Comparison of ENCODE assay signal across 8 cellular contexts in genomic region chr14:50335389-50335788, GRCh38. TPM values are rescaled to one million over a fixed set of nuclear protein-coding genes. Genes with fewer than 3 reads are reported as not detected.
DNase-seq lines count a peak whose midpoint lies in the region; ATAC-seq and TF ChIP-seq lines count a peak whose summit lies in the region.

No MANE protein-coding gene starts in this region.

- peak overlapping the region; percentile 62 for H3K27ac Mint-ChIP-seq in activated naive CD8-positive, alpha-beta T cell
- no peak overlapping the region for H3K27ac Mint-ChIP-seq in activated naive CD8-positive, alpha-beta T cell treated with anti-CD3 and anti-CD28 coated beads for 36 hours
- H3K27ac Mint-ChIP-seq in WTC11 = peak overlapping the region; percentile 91

- no peak overlapping the region for H3K14ac ChIP-seq in trophoblast cell (ENCODE audit: low read length)

- H3K4me1 Mint-ChIP-seq in activated naive CD8-positive, alpha-beta T cell (ENCODE audit: low read depth) = peaks cover 14% of the 10 kb centered on the region
- H3K4me1 Mint-ChIP-seq in activated naive CD8-positive, alpha-beta T cell treated with anti-CD3 and anti-CD28 coated beads for 36 hours = peaks cover 12% of the 10 kb centered on the region
- H3K4me1 Mint-ChIP-seq in WTC11 = peaks cover 29% of the 10 kb centered on the region

- intact Hi-C loops in left ventricle myocardium superior (cut with micrococcal nuclease) = loop anchor here (10.0 kb wide), 1 partner anchor 59 kb away; the partner anchor contains the start of gene CDKL1

- H3K4me1 ChIP-seq in trophoblast cell (ENCODE audit: control insufficient read depth in 1 of 2, insufficient read depth in 2 of 2, low read length in 2 of 2) = peaks cover 4 to 17% of the 10 kb centered on the region in 2 experiments

- H3K79me2 ChIP-seq in trophoblast cell (ENCODE audit: control insufficient read depth, insufficient read depth, low read length, poor library complexity) = no peaks in the 10 kb centered on the region

- peaks cover 4% of the 10 kb centered on the region for H3K36me3 Mint-ChIP-seq in activated naive CD8-positive, alpha-beta T cell
- no peaks in the 10 kb centered on the region for H3K36me3 Mint-ChIP-seq in activated naive CD8-positive, alpha-beta T cell treated with anti-CD3 and anti-CD28 coated beads for 36 hours
- no peaks in the 10 kb centered on the region; the same call in 1 of the 2 replicates for H3K36me3 Mint-ChIP-seq in WTC11

- POLR2A ChIA-PET in WTC11 (lab: Charles Lee) = interaction anchor here (0.6 to 0.7 kb wide), 3 partner anchors 8 to 417 kb away, joined by 3 read pairs; no protein-coding TSS in a partner anchor

- no peak overlapping the region for H2BK12ac ChIP-seq in trophoblast cell (ENCODE audit: low read length)

- H3K4me2 ChIP-seq in trophoblast cell (ENCODE audit: low read length) = no peak overlapping the region

- peak overlapping the region; percentile 52 for H4K8ac ChIP-seq in trophoblast cell (ENCODE audit: low read depth, low read length)

- no peaks in the 10 kb centered on the region for H3K9me3 ChIP-seq in trophoblast cell (ENCODE audit: insufficient read depth, low read depth, low read length)

- H2AK5ac ChIP-seq in trophoblast cell (ENCODE audit: low read length) = no peak overlapping the region

- no peak overlapping the region for H3K23ac ChIP-seq in trophoblast cell (ENCODE audit: low read length)

- H3K9ac ChIP-seq in trophoblast cell (ENCODE audit: low read length) = no peak overlapping the region

- no peak overlapping the region for H3K18ac ChIP-seq in trophoblast cell (ENCODE audit: low read length)

- no peak overlapping the region for H3K4me3 ChIP-seq in trophoblast cell (ENCODE audit: low read depth, low read length)

- no peak overlapping the region for H3K4ac ChIP-seq in trophoblast cell (ENCODE audit: low read depth, low read length)

- CTCF ChIA-PET in WTC11 (lab: Charles Lee) = interaction anchor here (0.6 to 4.0 kb wide), 7 partner anchors 14 to 574 kb away, joined by 3 to 24 read pairs (median 3); partner anchors contain the start of gene ATL1

- H2BK120ac ChIP-seq in trophoblast cell (ENCODE audit: insufficient read depth, low read length, poor library complexity) = no peak overlapping the region

- H3K79me1 ChIP-seq in trophoblast cell (ENCODE audit: low read length) = peaks cover 5% of the 10 kb centered on the region

- H3K27me3 Mint-ChIP-seq in activated naive CD8-positive, alpha-beta T cell = no peaks in the 10 kb centered on the region
- H3K27me3 Mint-ChIP-seq in activated naive CD8-positive, alpha-beta T cell treated with anti-CD3 and anti-CD28 coated beads for 36 hours = no peaks in the 10 kb centered on the region
- H3K27me3 Mint-ChIP-seq in WTC11 (ENCODE audit: low read depth) = no peaks in the 10 kb centered on the region

- no CpG with 5 or more reads among the region's 7 CpGs for WGBS in trophoblast cell (ENCODE audit: extremely low coverage, insufficient coverage, insufficient read length)

- H2BK5ac ChIP-seq in trophoblast cell (ENCODE audit: low read depth, low read length, poor library complexity) = peak overlapping the region; percentile 19

- peaks cover 0 to 1% of the 10 kb centered on the region in 2 experiments for H3K36me3 ChIP-seq in trophoblast cell (ENCODE audit: control insufficient read depth in 1 of 2, insufficient read depth in 2 of 2, low read length in 2 of 2)

- H2AFZ ChIP-seq in trophoblast cell (ENCODE audit: insufficient read depth, low read length, poor library complexity) = no peak overlapping the region

- H3K27me3 ChIP-seq in trophoblast cell (ENCODE audit: insufficient read depth, low read length) = no peaks in the 10 kb centered on the region

- H4K12ac ChIP-seq in trophoblast cell (ENCODE audit: low read depth, low read length) = no peak overlapping the region

- no peaks in the 10 kb centered on the region for H3K9me3 Mint-ChIP-seq in activated naive CD8-positive, alpha-beta T cell (ENCODE audit: low read depth)
- no peaks in the 10 kb centered on the region for H3K9me3 Mint-ChIP-seq in activated naive CD8-positive, alpha-beta T cell treated with anti-CD3 and anti-CD28 coated beads for 36 hours
- no peaks in the 10 kb centered on the region for H3K9me3 Mint-ChIP-seq in WTC11

- peak overlapping the region; percentile 28 for H3K27ac ChIP-seq in trophoblast cell (ENCODE audit: low read depth, low read length)

- no peak overlapping the region for H4K91ac ChIP-seq in trophoblast cell (ENCODE audit: low read depth, low read length)

- peak overlapping the region; percentile 54 for H3K4me3 Mint-ChIP-seq in activated naive CD8-positive, alpha-beta T cell
- no peak overlapping the region for H3K4me3 Mint-ChIP-seq in activated naive CD8-positive, alpha-beta T cell treated with anti-CD3 and anti-CD28 coated beads for 36 hours
- no peak overlapping the region for H3K4me3 Mint-ChIP-seq in WTC11

- no peak for TF ChIP-seq CTCF in WTC11 (IDR thresholded peaks at IDR 0.05)

- peak; percentile 89 for ATAC-seq in WTC11
- ATAC-seq in left ventricle myocardium superior = peak; percentile 47
- ATAC-seq in HG03159 (IDR thresholded peaks at IDR 0.05; ENCODE audit: unreplicated experiment) = no peak
- ATAC-seq in HG02759 (IDR thresholded peaks at IDR 0.05; ENCODE audit: unreplicated experiment) = no peak

- no peak for DNase-seq in activated naive CD8-positive, alpha-beta T cell treated with anti-CD3 and anti-CD28 coated beads for 36 hours
- DNase-seq in WTC11 (ENCODE audit: low spot score) (peak; percentile 33), left ventricle myocardium superior (peak; percentile 38), trophoblast cell (peak; percentile 9 to 74), AML-193 (lab: John Stamatoyannopoulos, UW) (no peak)

TF ChIP-seq in WTC11, 78 proteins besides CTCF, POLR2A, EP300 and RAD21:
- no peak for TF ChIP-seq AR (CRISPR knock-in tag; IDR thresholded peaks at IDR 0.05)
- peak; percentile 84 for TF ChIP-seq USF1 (CRISPR knock-in tag; IDR thresholded peaks at IDR 0.05)
- TF ChIP-seq JUN (CRISPR knock-in tag; IDR thresholded peaks at IDR 0.05) = no peak
- peak; percentile 91 for TF ChIP-seq USF2 (CRISPR knock-in tag; IDR thresholded peaks at IDR 0.05)
- no peak for TF ChIP-seq ZNF138 (CRISPR knock-in tag; conservative IDR thresholded peaks at IDR 0.05)
- TF ChIP-seq E2F1 (CRISPR knock-in tag; IDR thresholded peaks at IDR 0.05) = no peak
- TF ChIP-seq ZNF219 (CRISPR knock-in tag; IDR thresholded peaks at IDR 0.05; ENCODE audit: borderline replicate concordance) = no peak

RNA-seq across cellular contexts. Expression of gene DMAC2L, which starts 23.3 kb away (rescaled TPM):
- 10 to 100 TPM; 14.5 to 18.1 TPM for total RNA-seq in activated naive CD8-positive, alpha-beta T cell treated with anti-CD3 and anti-CD28 coated beads for 36 hours
- total RNA-seq in WTC11 (2021) (14.0 to 17.7 TPM (median 16.4 TPM) in 3 replicates), left ventricle myocardium superior (22.6 TPM)
- polyA plus RNA-seq in trophoblast cell (2013) = 5.2 and 6.2 TPM in 2 replicates

RNA-seq across cellular contexts. Expression of gene L2HGDH, which starts 23.4 kb away (rescaled TPM):
- total RNA-seq in activated naive CD8-positive, alpha-beta T cell treated with anti-CD3 and anti-CD28 coated beads for 36 hours = 10 to 100 TPM; 21.1 to 21.6 TPM
- 23.9 to 26.7 TPM (median 24.0 TPM) in 3 replicates for total RNA-seq in WTC11 (2021)
- 13.4 TPM for total RNA-seq in left ventricle myocardium superior
- 5.9 and 6.0 TPM in 2 replicates for polyA plus RNA-seq in trophoblast cell (2013)

Comparison
In these comparisons a context has a peak if more than half of its experiments do, and no peak if none do; other contexts are left out.
1. DNase-seq: peak in WTC11 (single experiment), left ventricle myocardium superior (single experiment) and trophoblast cell (2 of 2); none in activated naive CD8-positive, alpha-beta T cell treated with anti-CD3 and anti-CD28 coated beads for 36 hours (single experiment) and AML-193 (0 of 2).
2. ATAC-seq: peak in WTC11 (single experiment) and left ventricle myocardium superior (single experiment); none in HG03159 (single experiment) and HG02759 (single experiment).